Comparison of ENCODE assay signal across 1 cellular context in the genomic region with DNA sequence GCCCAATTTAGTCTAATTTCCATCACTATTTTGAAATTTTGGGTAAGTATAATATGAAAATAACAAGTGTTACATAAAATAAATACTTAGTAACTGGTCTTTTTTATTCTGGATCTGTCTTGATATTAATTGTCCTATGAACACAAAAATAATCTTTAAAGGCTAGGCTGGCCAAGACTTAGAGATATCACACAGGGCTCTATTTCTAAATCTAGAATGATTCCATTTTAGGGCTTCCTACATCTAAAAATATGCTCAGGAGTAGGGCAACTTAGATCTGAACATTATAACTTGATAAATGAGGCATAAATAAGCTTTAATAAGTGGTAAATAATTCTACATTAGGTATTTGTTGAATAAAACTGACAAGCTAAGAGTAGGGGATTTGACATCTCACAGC.
TF ChIP-seq lines count a peak whose summit lies in the region.

No MANE protein-coding gene starts in this region.

TF ChIP-seq in HepG2, 621 proteins besides CTCF, POLR2A, EP300 and RAD21:
- no peak for TF ChIP-seq SNAPC2 (CRISPR knock-in tag; IDR thresholded peaks at IDR 0.05)
- no peak for TF ChIP-seq U2AF2 (IDR thresholded peaks at IDR 0.05; ENCODE audit: low read depth, low read length)
- TF ChIP-seq, protein P1, sequence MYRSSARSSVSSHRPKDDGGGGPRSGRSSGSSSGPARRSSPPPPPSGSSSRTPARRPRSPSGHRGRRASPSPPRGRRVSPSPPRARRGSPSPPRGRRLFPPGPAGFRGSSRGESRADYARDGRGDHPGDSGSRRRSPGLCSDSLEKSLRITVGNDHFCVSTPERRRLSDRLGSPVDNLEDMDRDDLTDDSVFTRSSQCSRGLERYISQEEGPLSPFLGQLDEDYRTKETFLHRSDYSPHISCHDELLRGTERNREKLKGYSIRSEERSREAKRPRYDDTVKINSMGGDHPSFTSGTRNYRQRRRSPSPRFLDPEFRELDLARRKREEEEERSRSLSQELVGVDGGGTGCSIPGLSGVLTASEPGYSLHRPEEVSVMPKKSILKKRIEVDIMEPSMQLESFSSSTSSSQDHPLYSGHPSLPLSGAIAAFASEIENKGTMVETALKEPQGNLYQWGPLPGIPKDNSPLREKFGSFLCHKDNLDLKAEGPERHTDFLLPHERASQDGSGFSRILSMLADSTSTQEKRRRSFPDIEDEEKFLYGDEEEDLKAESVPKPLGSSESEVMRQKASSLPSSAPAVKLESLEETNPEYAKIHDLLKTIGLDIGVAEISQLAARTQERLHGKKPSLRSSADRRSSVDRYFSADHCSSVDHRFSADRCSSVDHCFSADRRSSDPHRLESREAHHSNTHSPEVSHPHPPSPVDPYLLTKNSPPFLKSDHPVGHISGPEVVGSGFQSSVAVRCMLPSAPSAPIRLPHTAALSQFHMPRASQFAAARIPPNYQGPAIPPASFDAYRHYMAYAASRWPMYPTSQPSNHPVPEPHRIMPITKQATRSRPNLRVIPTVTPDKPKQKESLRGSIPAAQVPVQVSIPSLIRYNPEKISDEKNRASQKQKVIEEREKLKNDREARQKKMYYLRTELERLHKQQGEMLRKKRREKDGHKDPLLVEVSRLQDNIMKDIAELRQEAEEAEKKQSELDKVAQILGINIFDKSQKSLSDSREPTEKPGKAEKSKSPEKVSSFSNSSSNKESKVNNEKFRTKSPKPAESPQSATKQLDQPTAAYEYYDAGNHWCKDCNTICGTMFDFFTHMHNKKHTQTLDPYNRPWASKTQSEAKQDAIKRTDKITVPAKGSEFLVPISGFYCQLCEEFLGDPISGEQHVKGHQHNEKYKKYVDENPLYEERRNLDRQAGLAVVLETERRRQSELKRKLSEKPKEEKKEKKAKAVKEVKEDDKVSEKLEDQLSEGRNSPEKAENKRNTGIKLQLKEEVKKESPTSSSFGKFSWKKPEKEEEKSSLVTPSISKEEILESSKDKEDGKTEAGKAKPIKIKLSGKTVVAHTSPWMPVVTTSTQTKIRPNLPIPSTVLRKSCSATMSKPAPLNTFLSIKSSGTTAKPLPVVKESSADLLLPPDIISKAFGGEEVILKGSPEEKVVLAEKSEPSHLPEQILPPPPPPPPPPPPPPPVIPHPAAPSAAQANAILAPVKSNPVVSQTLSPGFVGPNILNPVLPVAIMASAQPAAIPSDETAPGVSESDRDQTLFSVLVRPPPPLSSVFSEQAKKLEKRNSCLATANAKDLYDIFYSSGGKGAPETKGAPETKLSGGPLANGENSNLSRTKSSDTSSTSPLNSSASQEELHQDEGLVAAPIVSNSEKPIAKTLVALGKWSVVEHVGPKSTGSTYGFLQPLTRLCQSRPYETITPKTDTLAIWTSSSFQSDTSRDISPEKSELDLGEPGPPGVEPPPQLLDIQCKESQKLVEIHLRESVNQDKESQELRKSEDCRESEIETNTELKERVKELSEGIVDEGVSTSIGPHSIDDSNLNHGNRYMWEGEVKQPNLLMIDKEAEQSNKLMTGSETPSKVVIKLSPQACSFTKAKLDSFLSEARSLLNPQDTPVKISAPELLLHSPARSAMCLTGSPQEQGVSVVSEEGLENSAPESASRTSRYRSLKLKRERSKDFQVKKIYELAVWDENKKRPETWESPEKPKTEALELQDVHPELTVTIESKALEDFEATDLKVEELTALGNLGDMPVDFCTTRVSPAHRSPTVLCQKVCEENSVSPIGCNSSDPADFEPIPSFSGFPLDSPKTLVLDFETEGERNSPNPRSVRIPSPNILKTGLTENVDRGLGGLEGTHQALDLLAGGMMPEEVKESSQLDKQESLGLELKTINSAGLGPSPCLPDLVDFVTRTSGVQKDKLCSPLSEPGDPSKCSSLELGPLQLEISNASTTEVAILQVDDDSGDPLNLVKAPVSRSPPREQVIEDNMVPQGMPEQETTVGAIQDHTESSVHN (CRISPR knock-in tag; IDR thresholded peaks at IDR 0.05): no peak
- no peak for TF ChIP-seq ZNF432 (CRISPR knock-in tag; IDR thresholded peaks at IDR 0.05; ENCODE audit: borderline replicate concordance)
- TF ChIP-seq PLSCR1 (CRISPR knock-in tag; IDR thresholded peaks at IDR 0.05; ENCODE audit: borderline replicate concordance): no peak
- TF ChIP-seq BRCA1 (CRISPR knock-in tag; IDR thresholded peaks at IDR 0.05): no peak
- TF ChIP-seq ZNF549 (CRISPR knock-in tag; IDR thresholded peaks at IDR 0.05): no peak
- TF ChIP-seq, protein P2, sequence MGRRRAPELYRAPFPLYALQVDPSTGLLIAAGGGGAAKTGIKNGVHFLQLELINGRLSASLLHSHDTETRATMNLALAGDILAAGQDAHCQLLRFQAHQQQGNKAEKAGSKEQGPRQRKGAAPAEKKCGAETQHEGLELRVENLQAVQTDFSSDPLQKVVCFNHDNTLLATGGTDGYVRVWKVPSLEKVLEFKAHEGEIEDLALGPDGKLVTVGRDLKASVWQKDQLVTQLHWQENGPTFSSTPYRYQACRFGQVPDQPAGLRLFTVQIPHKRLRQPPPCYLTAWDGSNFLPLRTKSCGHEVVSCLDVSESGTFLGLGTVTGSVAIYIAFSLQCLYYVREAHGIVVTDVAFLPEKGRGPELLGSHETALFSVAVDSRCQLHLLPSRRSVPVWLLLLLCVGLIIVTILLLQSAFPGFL (CRISPR knock-in tag; IDR thresholded peaks at IDR 0.05): no peak
- TF ChIP-seq ATF5 (CRISPR knock-in tag; IDR thresholded peaks at IDR 0.05; ENCODE audit: low read depth): no peak
- no peak for TF ChIP-seq FOXK2 (IDR thresholded peaks at IDR 0.05)
- no peak for TF ChIP-seq ZNF142 (CRISPR knock-in tag; IDR thresholded peaks at IDR 0.05)
